ENCODE assay signal across 9 cellular contexts in genomic region chr7:33191326-33191725, GRCh38.
DNase-seq lines count a peak whose midpoint lies in the region; ATAC-seq and TF ChIP-seq lines count a peak whose summit lies in the region.
"Had no signal": no experiment of that assay in that cellular context is flagged by ENCODE, and none has a peak within 500 bp of the region (broad histone marks: within the 10 kb centered on the region; RNA-seq: fewer than 3 reads in every experiment).

No MANE protein-coding gene starts in this region.

- H2AFZ ChIP-seq in smooth muscle cell (ENCODE audit: low read depth) = no peak overlapping the region

- DNase-seq in COLO668 (lab: John Stamatoyannopoulos, UW; ENCODE audit: unreplicated experiment) = peak; percentile 21
- no peak for DNase-seq in activated naive CD8-positive, alpha-beta T cell treated with anti-CD3 and anti-CD28 coated beads, Interleukin-2, amount 50 U/mL, for 24 hours
- no peak for DNase-seq in NCI-H1436 (lab: John Stamatoyannopoulos, UW)
- DNase-seq in brain microvascular endothelial cell = no peak
- no peak for DNase-seq in WERI-Rb-1
- no peak for DNase-seq in smooth muscle cell (lab: John Stamatoyannopoulos, UW; ENCODE audit: unreplicated experiment)
- DNase-seq: heart right ventricle had no signal

- no peaks in the 10 kb centered on the region for H3F3A ChIP-seq in smooth muscle cell (ENCODE audit: low read depth)

- H3K9me3 ChIP-seq in WERI-Rb-1 (ENCODE audit: severe bottlenecking) (no peaks in the 10 kb centered on the region), smooth muscle cell (replicated peaks; ENCODE audit: low read depth) (no peaks in the 10 kb centered on the region)

- no peak overlapping the region for H3K4me2 ChIP-seq in smooth muscle cell

- peaks cover 2% of the 10 kb centered on the region for H4K20me1 ChIP-seq in smooth muscle cell (ENCODE audit: low read depth)

- no peaks in the 10 kb centered on the region for H3K9me3 Mint-ChIP-seq in activated naive CD8-positive, alpha-beta T cell treated with anti-CD3 and anti-CD28 coated beads, Interleukin-2, amount 50 U/mL, for 24 hours

- H3K36me3 ChIP-seq in brain microvascular endothelial cell (replicated peaks) = no peaks in the 10 kb centered on the region
- no peaks in the 10 kb centered on the region for H3K36me3 ChIP-seq in WERI-Rb-1
- no peaks in the 10 kb centered on the region for H3K36me3 ChIP-seq in smooth muscle cell (ENCODE audit: low read depth)
- H3K36me3 ChIP-seq: heart right ventricle had no signal

- H3K79me2 ChIP-seq in smooth muscle cell (ENCODE audit: low read depth) = no peaks in the 10 kb centered on the region

- H3K36me3 Mint-ChIP-seq in activated naive CD8-positive, alpha-beta T cell treated with anti-CD3 and anti-CD28 coated beads, Interleukin-2, amount 50 U/mL, for 24 hours (ENCODE audit: low read depth) = peaks cover 3% of the 10 kb centered on the region

- H3K4me3 Mint-ChIP-seq in activated naive CD8-positive, alpha-beta T cell treated with anti-CD3 and anti-CD28 coated beads, Interleukin-2, amount 50 U/mL, for 24 hours = no peak overlapping the region

- H3K4me3 ChIP-seq in brain microvascular endothelial cell (ENCODE audit: low read depth, low read length) = no peak overlapping the region
- H3K4me3 ChIP-seq in WERI-Rb-1 (ENCODE audit: low read depth, low read length) = no peak overlapping the region
- H3K4me3 ChIP-seq in smooth muscle cell = no peak overlapping the region
- H3K4me3 ChIP-seq: heart right ventricle had no signal

- peaks cover 8% of the 10 kb centered on the region for H3K4me1 ChIP-seq in smooth muscle cell (ENCODE audit: low read depth)

- ATAC-seq in GM19351 (IDR thresholded peaks at IDR 0.05; ENCODE audit: unreplicated experiment) = peak; percentile 79
- peak; percentile 84 for ATAC-seq in HG03175 (IDR thresholded peaks at IDR 0.05; ENCODE audit: unreplicated experiment)
- ATAC-seq in activated naive CD8-positive, alpha-beta T cell treated with anti-CD3 and anti-CD28 coated beads, Interleukin-2, amount 50 U/mL, for 24 hours = peak; percentile 33
- ATAC-seq: heart right ventricle had no signal

- in situ Hi-C loops in brain microvascular endothelial cell (cut with HindIII; ENCODE audit: low pct_ligation_motif_present, low sequenced_read_pairs) = no loop called here

- TF ChIP-seq CTCF in brain microvascular endothelial cell (IDR thresholded peaks at IDR 0.05; ENCODE audit: low read depth, low read length, missing control alignments) (no peak), WERI-Rb-1 (IDR thresholded peaks at IDR 0.05; ENCODE audit: low read depth, low read length) (no peak), smooth muscle cell (IDR thresholded peaks at IDR 0.05; ENCODE audit: borderline replicate concordance, insufficient read depth, poor library complexity, severe bottlenecking) (no peak)

- no peaks in the 10 kb centered on the region for H3K27me3 ChIP-seq in brain microvascular endothelial cell (replicated peaks)
- no peaks in the 10 kb centered on the region for H3K27me3 ChIP-seq in WERI-Rb-1 (ENCODE audit: insufficient read depth, low read depth, severe bottlenecking)
- no peaks in the 10 kb centered on the region for H3K27me3 ChIP-seq in smooth muscle cell (ENCODE audit: low read depth)
- H3K27me3 ChIP-seq: heart right ventricle had no signal

- H3K4me1 Mint-ChIP-seq in activated naive CD8-positive, alpha-beta T cell treated with anti-CD3 and anti-CD28 coated beads, Interleukin-2, amount 50 U/mL, for 24 hours = peaks cover 17% of the 10 kb centered on the region

- H3K27me3 Mint-ChIP-seq in activated naive CD8-positive, alpha-beta T cell treated with anti-CD3 and anti-CD28 coated beads, Interleukin-2, amount 50 U/mL, for 24 hours = no peaks in the 10 kb centered on the region

- H3K9ac ChIP-seq in smooth muscle cell (ENCODE audit: low read depth) = no peak overlapping the region

- H3K27ac Mint-ChIP-seq in activated naive CD8-positive, alpha-beta T cell treated with anti-CD3 and anti-CD28 coated beads, Interleukin-2, amount 50 U/mL, for 24 hours = no peak overlapping the region

- no peak overlapping the region for H3K27ac ChIP-seq in brain microvascular endothelial cell
- no peak overlapping the region for H3K27ac ChIP-seq in WERI-Rb-1
- no peak overlapping the region for H3K27ac ChIP-seq in smooth muscle cell (ENCODE audit: low read depth)
- H3K27ac ChIP-seq: heart right ventricle had no signal

Comparison
In these comparisons a context has a peak if more than half of its experiments do, and no peak if none do; other contexts are left out.
1. ATAC-seq: peak in every context shown above with its lines; median percentile 84 in HG03175; 79 in GM19351; 33 in activated naive CD8-positive, alpha-beta T cell treated with anti-CD3 and anti-CD28 coated beads, Interleukin-2, amount 50 U/mL, for 24 hours.